Comparison of ENCODE assay signal across 12 cellular contexts in genomic region chrX:149781727-149782126, GRCh38. TPM values are rescaled to one million over a fixed set of nuclear protein-coding genes. Genes with fewer than 3 reads are reported as not detected.
"Had no signal": no experiment of that assay in that cellular context is flagged by ENCODE, and none has a peak within 500 bp of the region (broad histone marks: within the 10 kb centered on the region; RNA-seq: fewer than 3 reads in every experiment).

Gene MAGEA9, plus strand, starts transcription at chrX:149781930. Its CDS starts 4,281 bp downstream, at chrX:149786211.

RNA-seq across cellular contexts. Expression of gene MAGEA9, which starts in this region (rescaled TPM):
- total RNA-seq: OCI-LY7, PC-3, PC-9, Peyer's patch, Right ventricle myocardium inferior, Right ventricle myocardium superior, RPMI7951, SJCRH30, SJSA1, SK-MEL-5, T-cell had no signal
- polyA plus RNA-seq: SK-N-SH had no signal
